1 cellular context compared by ENCODE assay signal in genomic region chr11:11961399-11962028, GRCh38.
TF ChIP-seq lines count a peak whose summit lies in the region.

No MANE protein-coding gene starts in this region.

TF ChIP-seq in IMR-90, 13 proteins besides CTCF, POLR2A, EP300 and RAD21:
- TF ChIP-seq BHLHE40 (IDR thresholded peaks at IDR 0.05; ENCODE audit: low read depth, low read length), result no peak
- TF ChIP-seq FOS (IDR thresholded peaks at IDR 0.05; ENCODE audit: low read depth, low read length), result no peak
- TF ChIP-seq RCOR1 (IDR thresholded peaks at IDR 0.05; ENCODE audit: insufficient replicate concordance, low read length), result no peak
- no peak for TF ChIP-seq ELK1 (IDR thresholded peaks at IDR 0.05; ENCODE audit: borderline replicate concordance, low read depth, low read length)
- no peak for TF ChIP-seq CEBPB (IDR thresholded peaks at IDR 0.05; ENCODE audit: low read depth, low read length)
- TF ChIP-seq MXI1 (IDR thresholded peaks at IDR 0.05; ENCODE audit: borderline replicate concordance, low read depth, low read length), result no peak
- TF ChIP-seq USF2 (IDR thresholded peaks at IDR 0.05; ENCODE audit: low read depth, low read length), result no peak
- no peak for TF ChIP-seq CHD1 (IDR thresholded peaks at IDR 0.05; ENCODE audit: low read depth, low read length)
- TF ChIP-seq RFX5 (IDR thresholded peaks at IDR 0.05; ENCODE audit: low read depth, low read length), result no peak
- no peak for TF ChIP-seq MAFK (IDR thresholded peaks at IDR 0.05; ENCODE audit: low read depth, low read length)
- no peak for TF ChIP-seq NFE2L2 (IDR thresholded peaks at IDR 0.05; ENCODE audit: low read depth, low read length)
